8 cellular contexts compared by ENCODE assay signal in genomic region chr19:36008336-36008978, GRCh38. TPM values are rescaled to one million over a fixed set of nuclear protein-coding genes. Genes with fewer than 3 reads are reported as not detected.
DNase-seq lines count a peak whose midpoint lies in the region; ATAC-seq and TF ChIP-seq lines count a peak whose summit lies in the region.

Gene SYNE4, minus strand, starts transcription at chr19:36008813. Its CDS starts 132 bp downstream, at chr19:36008681.

- POLR2A ChIA-PET in Panc1 (lab: Charles Lee): no interaction called here

- no peaks in the 10 kb centered on the region for H3K9me3 Mint-ChIP-seq in progenitor cell of endocrine pancreas (ENCODE audit: low read depth)

- DNase-seq in GM12864 (ENCODE audit: low read depth) (no peak), Panc1 (ENCODE audit: low read depth, low spot score) (no peak), esophagus squamous epithelium (lab: John Stamatoyannopoulos, UW) (no peak), progenitor cell of endocrine pancreas (ENCODE audit: low spot score, unreplicated experiment) (peak; percentile 47), KBM-7 (no peak), 8988T (no peak)

- no peak for TF ChIP-seq CTCF in GM12864 (IDR thresholded peaks at IDR 0.05; ENCODE audit: low read depth, low read length, missing control alignments)
- TF ChIP-seq CTCF in Panc1 (IDR thresholded peaks at IDR 0.05): no peak
- no peak for TF ChIP-seq CTCF in esophagus squamous epithelium (IDR thresholded peaks at IDR 0.05)
- no peak for TF ChIP-seq CTCF in progenitor cell of endocrine pancreas (IDR thresholded peaks at IDR 0.05; ENCODE audit: unreplicated experiment)

- no peaks in the 10 kb centered on the region for H3K9me3 ChIP-seq in Panc1 (ENCODE audit: control insufficient read depth, insufficient read depth, low read depth, low read length)
- H3K9me3 ChIP-seq in esophagus squamous epithelium: no peaks in the 10 kb centered on the region

- WGBS in esophagus squamous epithelium, 2 donors: 61 to 64% methylated on average over 4 to 10 of the region's 19 CpGs

- peak within 1 kb of the TSS; percentile 95 for H3K4me3 Mint-ChIP-seq in progenitor cell of endocrine pancreas (ENCODE audit: low read depth)

- peaks cover 8% of the 10 kb centered on the region for H3K36me3 Mint-ChIP-seq in progenitor cell of endocrine pancreas (ENCODE audit: insufficient read depth)

- BruUV-seq in Panc1 (replicated peaks; lab: Mats Ljungman, UMichigan): no TSS peak

- no peaks in the 10 kb centered on the region for H3K27me3 Mint-ChIP-seq in progenitor cell of endocrine pancreas

- intact Hi-C loops in Panc1 (cut with micrococcal nuclease; ENCODE audit: unreplicated experiment): no loop called here
- intact Hi-C loops in esophagus squamous epithelium (cut with DNase I): no loop called here

- H3K4me1 Mint-ChIP-seq in progenitor cell of endocrine pancreas (ENCODE audit: low read depth): peaks cover 20% of the 10 kb centered on the region

- TF ChIP-seq POLR2A in esophagus squamous epithelium (IDR thresholded peaks at IDR 0.05) (no peak), GM18505 (IDR thresholded peaks at IDR 0.05; ENCODE audit: borderline replicate concordance, extremely low read depth, insufficient read depth, insufficient read length) (no peak)

- H3K36me3 ChIP-seq in Panc1 (ENCODE audit: control insufficient read depth, insufficient read depth, low read length) (no peaks in the 10 kb centered on the region), esophagus squamous epithelium (peaks cover 0 to 9% (median 0%) of the 10 kb centered on the region in 3 donors)

- ATAC-seq in Panc1: peak; percentile 29; the same call in 1 of the 2 replicates
- no peak for ATAC-seq in GM19467 (IDR thresholded peaks at IDR 0.05; ENCODE audit: unreplicated experiment)
- no peak for ATAC-seq in GM18505 (IDR thresholded peaks at IDR 0.05; ENCODE audit: unreplicated experiment)

- peaks cover 15% of the 10 kb centered on the region; the same call in 1 of the 2 replicates for H3K4me1 ChIP-seq in Panc1 (ENCODE audit: control insufficient read depth, insufficient read depth, low read length)
- peaks cover 10 to 32% (median 11%) of the 10 kb centered on the region in 3 donors for H3K4me1 ChIP-seq in esophagus squamous epithelium

- H3K4me3 ChIP-seq in GM12864 (ENCODE audit: low read depth, low read length): peak within 1 kb of the TSS; percentile 26
- H3K4me3 ChIP-seq in Panc1 (ENCODE audit: low read depth in 2 of 2, low read length in 2 of 2): peak within 1 kb of the TSS; percentile 46 to 64
- H3K4me3 ChIP-seq in esophagus squamous epithelium: peak within 1 kb of the TSS; percentile 23 to 70 (median 47)

- H3K27me3 ChIP-seq in Panc1 (ENCODE audit: control insufficient read depth, insufficient read depth, low read length) (no peaks in the 10 kb centered on the region), esophagus squamous epithelium (no peaks in the 10 kb centered on the region)

- H3K27ac ChIP-seq in Panc1 (ENCODE audit: low read length) (peak within 1 kb of the TSS; percentile 71), esophagus squamous epithelium (peak within 1 kb of the TSS; percentile 37 to 82 (median 78))

- CTCF ChIA-PET in Panc1 (lab: Charles Lee): no interaction called here

- in situ Hi-C loops in Panc1 (cut with HindIII; ENCODE audit: low pct_unique_long_range_greater_than_20kb, low sequenced_read_pairs): no loop called here
- in situ Hi-C loops in KBM-7 (cut with MboI; ENCODE audit: low pct_unique_long_range_greater_than_20kb, low sequenced_read_pairs): no loop called here

- peak within 1 kb of the TSS; percentile 94 for H3K27ac Mint-ChIP-seq in progenitor cell of endocrine pancreas

RNA-seq across cellular contexts. Expression of gene SYNE4, which starts in this region (rescaled TPM):
- total RNA-seq in Panc1 (2021; ENCODE audit: unreplicated experiment): 1.1 TPM
- 0.68 TPM for polyA plus RNA-seq in Panc1 (2012; ENCODE audit: insufficient read length)
- total RNA-seq in esophagus squamous epithelium: under 1 TPM in 3 of 4 donors, not detected in 1; 0.26 to 0.95 (median 0.57) TPM
- 32.8 and 33.2 TPM in 2 replicates for total RNA-seq in progenitor cell of endocrine pancreas

Comparison
In these comparisons a context has a peak if more than half of its experiments do, and no peak if none do; other contexts are left out.
1. RNA of gene SYNE4 (total RNA-seq): 32.8 to 33.2 TPM in progenitor cell of endocrine pancreas; 1.1 TPM in Panc1 (single experiment) and 0.26 to 0.95 TPM in esophagus squamous epithelium; every median in the first group is over 10 times any median in the second.
2. Peak in every context shown above with its lines, with median percentiles within 50 percentile points of each other: H3K4me3 ChIP-seq.